Comparison of ENCODE assay signal across 8 cellular contexts in genomic region chr10:71218046-71218832, GRCh38. TPM values are rescaled to one million over a fixed set of nuclear protein-coding genes. Genes with fewer than 3 reads are reported as not detected.
DNase-seq lines count a peak whose midpoint lies in the region; ATAC-seq and TF ChIP-seq lines count a peak whose summit lies in the region.
"Had no signal": no experiment of that assay in that cellular context is flagged by ENCODE, and none has a peak within 500 bp of the region (broad histone marks: within the 10 kb centered on the region; RNA-seq: fewer than 3 reads in every experiment).

No MANE protein-coding gene starts in this region.

- 100% methylated on average over 1 of the region's 5 CpGs for WGBS in iPS DF 6.9 (ENCODE audit: insufficient coverage, insufficient read length)

- H3K36me3 Mint-ChIP-seq in activated T-helper 17 cell treated with anti-CD3 and anti-CD28 coated beads, Interleukin-2, amount 50 U/mL, for 72 hours (ENCODE audit: low read depth), result no peaks in the 10 kb centered on the region
- peaks cover 6% of the 10 kb centered on the region for H3K36me3 Mint-ChIP-seq in stimulated activated effector memory CD8-positive, alpha-beta T cell treated with anti-CD3 and anti-CD28 coated beads, Interleukin-12 subunit alpha, Interleukin-12 subunit beta, amount 100 ng/mL, for 72 hours

- H3K27ac ChIP-seq in HEK293 (ENCODE audit: extremely low read depth, low read depth, low read length) (peak overlapping the region; percentile 82; the same call in 1 of the 2 replicates), iPS DF 6.9 (ENCODE audit: low read length) (no peak overlapping the region)

- no peaks in the 10 kb centered on the region for H3K9me3 Mint-ChIP-seq in activated T-helper 17 cell treated with anti-CD3 and anti-CD28 coated beads, Interleukin-2, amount 50 U/mL, for 72 hours
- H3K9me3 Mint-ChIP-seq in stimulated activated effector memory CD8-positive, alpha-beta T cell treated with anti-CD3 and anti-CD28 coated beads, Interleukin-12 subunit alpha, Interleukin-12 subunit beta, amount 100 ng/mL, for 72 hours, result no peaks in the 10 kb centered on the region

- H3K27ac Mint-ChIP-seq in activated T-helper 17 cell treated with anti-CD3 and anti-CD28 coated beads, Interleukin-2, amount 50 U/mL, for 72 hours, result no peak overlapping the region
- H3K27ac Mint-ChIP-seq in stimulated activated effector memory CD8-positive, alpha-beta T cell treated with anti-CD3 and anti-CD28 coated beads, Interleukin-12 subunit alpha, Interleukin-12 subunit beta, amount 100 ng/mL, for 72 hours, result no peak overlapping the region

- no peak for DNase-seq in iPS DF 6.9 (ENCODE audit: low read depth, low spot score)
- no peak for DNase-seq in stimulated activated effector memory CD8-positive, alpha-beta T cell treated with anti-CD3 and anti-CD28 coated beads, Interleukin-12 subunit alpha, Interleukin-12 subunit beta, amount 100 ng/mL, for 72 hours (ENCODE audit: low spot score in 2 of 2)
- DNase-seq in activated effector memory CD4-positive, alpha-beta T cell treated with anti-CD3 and anti-CD28 coated beads, Interleukin-2, amount 50 U/mL, for 16 hours, result no peak

- CTCF ChIA-PET in HEK293 (lab: Yijun Ruan, JAX), result interaction anchor here (0.7 to 1.9 kb wide), 3 partner anchors 52 to 122 kb away, joined by 3 to 7 read pairs (median 3); no protein-coding TSS in a partner anchor

- peak; percentile 50 for TF ChIP-seq CTCF in HEK293 (tag by site-specific recombination; IDR thresholded peaks at IDR 0.05)

- H3K4me1 ChIP-seq in HEK293 (ENCODE audit: control insufficient read depth, insufficient read depth, low read length) (peaks cover 29% of the 10 kb centered on the region), iPS DF 6.9 (ENCODE audit: control insufficient read depth, insufficient read depth, low read length) (peaks cover 18% of the 10 kb centered on the region)

- H3K36me3 ChIP-seq in HEK293 (ENCODE audit: control insufficient read depth in 2 of 2, insufficient read depth in 1 of 2, low read length in 2 of 2) (peaks cover 0 to 10% of the 10 kb centered on the region in 2 experiments; a peak in 1 of 3 replicates), iPS DF 6.9 (ENCODE audit: control insufficient read depth, insufficient read depth, low read length) (no peaks in the 10 kb centered on the region)
- H3K36me3 ChIP-seq: tibial nerve had no signal

- ATAC-seq in activated T-helper 17 cell treated with anti-CD3 and anti-CD28 coated beads, Interleukin-2, amount 50 U/mL, for 72 hours (replicated peaks), result no peak
- peak; percentile 2 for ATAC-seq in stimulated activated effector memory CD8-positive, alpha-beta T cell treated with anti-CD3 and anti-CD28 coated beads, Interleukin-12 subunit alpha, Interleukin-12 subunit beta, amount 100 ng/mL, for 72 hours
- ATAC-seq in GM19452 (IDR thresholded peaks at IDR 0.05; ENCODE audit: unreplicated experiment), result no peak
- no peak for ATAC-seq in HG03196 (IDR thresholded peaks at IDR 0.05; ENCODE audit: unreplicated experiment)

- 0 out of 2 replicates have a peak, but pooled peaks cover 2% of the 10 kb centered on the region for H3K27me3 ChIP-seq in iPS DF 6.9 (ENCODE audit: control insufficient read depth, insufficient read depth, low read length)
- H3K27me3 ChIP-seq: tibial nerve had no signal

- no peaks in the 10 kb centered on the region for H3K9me3 ChIP-seq in HEK293 (ENCODE audit: control insufficient read depth, insufficient read depth, low read depth, low read length)
- no peaks in the 10 kb centered on the region for H3K9me3 ChIP-seq in iPS DF 6.9 (ENCODE audit: control insufficient read depth, insufficient read depth, low read length)
- H3K9me3 ChIP-seq: tibial nerve had no signal

- POLR2A ChIA-PET in HEK293 (lab: Yijun Ruan, JAX), result interaction anchor here (0.6 to 1.9 kb wide), 2 partner anchors 18 to 1072 kb away, joined by 4 to 5 read pairs; partner anchors contain the start of gene TYSND1

- peak overlapping the region; percentile 48 for H3K4me3 Mint-ChIP-seq in activated T-helper 17 cell treated with anti-CD3 and anti-CD28 coated beads, Interleukin-2, amount 50 U/mL, for 72 hours
- peak overlapping the region; percentile 63 for H3K4me3 Mint-ChIP-seq in stimulated activated effector memory CD8-positive, alpha-beta T cell treated with anti-CD3 and anti-CD28 coated beads, Interleukin-12 subunit alpha, Interleukin-12 subunit beta, amount 100 ng/mL, for 72 hours

- peak overlapping the region; percentile 33 for H3K4me3 ChIP-seq in HEK293 (ENCODE audit: low read depth, low read length)
- peak overlapping the region; percentile 58; the same call in 1 of the 2 replicates for H3K4me3 ChIP-seq in iPS DF 6.9 (ENCODE audit: low read length)

- no peaks in the 10 kb centered on the region for H3K4me1 Mint-ChIP-seq in activated T-helper 17 cell treated with anti-CD3 and anti-CD28 coated beads, Interleukin-2, amount 50 U/mL, for 72 hours
- peaks cover 13% of the 10 kb centered on the region for H3K4me1 Mint-ChIP-seq in stimulated activated effector memory CD8-positive, alpha-beta T cell treated with anti-CD3 and anti-CD28 coated beads, Interleukin-12 subunit alpha, Interleukin-12 subunit beta, amount 100 ng/mL, for 72 hours

- H3K27me3 Mint-ChIP-seq in activated T-helper 17 cell treated with anti-CD3 and anti-CD28 coated beads, Interleukin-2, amount 50 U/mL, for 72 hours, result peaks cover 32% of the 10 kb centered on the region

TF ChIP-seq in HEK293, 187 proteins besides CTCF, POLR2A, EP300 and RAD21 (continues in another document):
- TF ChIP-seq ZFHX2 (tag by site-specific recombination; conservative IDR thresholded peaks at IDR 0.05), result peak; percentile 100
- TF ChIP-seq ZNF404 (tag by site-specific recombination; IDR thresholded peaks at IDR 0.05), result no peak
- TF ChIP-seq KLF10 (tag by site-specific recombination; IDR thresholded peaks at IDR 0.05), result peak; percentile 69; the same call in 1 of the 2 replicates
- TF ChIP-seq ZSCAN23 (tag by site-specific recombination; IDR thresholded peaks at IDR 0.05), result peak; percentile 84
- TF ChIP-seq ZNF292 (tag by site-specific recombination; IDR thresholded peaks at IDR 0.05; ENCODE audit: borderline replicate concordance, low read depth), result no peak
- no peak for TF ChIP-seq ZNF423 (tag by site-specific recombination; IDR thresholded peaks at IDR 0.05)
- TF ChIP-seq ZNF121 (tag by site-specific recombination; IDR thresholded peaks at IDR 0.05), result no peak
- TF ChIP-seq ZNF600 (tag by site-specific recombination; IDR thresholded peaks at IDR 0.05), result peak; percentile 93
- TF ChIP-seq ZNF24 (tag by site-specific recombination; IDR thresholded peaks at IDR 0.05), result peak; percentile 92
- TF ChIP-seq OSR2 (tag by site-specific recombination; IDR thresholded peaks at IDR 0.05), result peak; percentile 34; the same call in 1 of the 2 replicates
- peak; percentile 96 for TF ChIP-seq SP7 (tag by site-specific recombination; IDR thresholded peaks at IDR 0.05)
- TF ChIP-seq SP3 (tag by site-specific recombination; IDR thresholded peaks at IDR 0.05), result peak; percentile 90
- no peak for TF ChIP-seq ZSCAN5A (tag by site-specific recombination; IDR thresholded peaks at IDR 0.05)
- TF ChIP-seq ZFP37 (tag by site-specific recombination; IDR thresholded peaks at IDR 0.05), result 0 out of 2 replicates have a peak, but pooled peaks have one; percentile 58
- TF ChIP-seq ZNF558 (tag by site-specific recombination; IDR thresholded peaks at IDR 0.05), result no peak; the same call in 1 of the 2 replicates
- TF ChIP-seq SCRT1 (tag by site-specific recombination; IDR thresholded peaks at IDR 0.05; ENCODE audit: borderline replicate concordance), result peak; percentile 94
- peak; percentile 16; the same call in 1 of the 2 replicates for TF ChIP-seq GFI1B (tag by site-specific recombination; IDR thresholded peaks at IDR 0.05)
- no peak for TF ChIP-seq ZNF48 (tag by site-specific recombination; IDR thresholded peaks at IDR 0.05)
- no peak for TF ChIP-seq ZNF664 (tag by site-specific recombination; IDR thresholded peaks at IDR 0.05)
- peak; percentile 100 for TF ChIP-seq KLF1 (tag by site-specific recombination; IDR thresholded peaks at IDR 0.05)
- TF ChIP-seq ZNF280D (tag by site-specific recombination; IDR thresholded peaks at IDR 0.05), result no peak

RNA-seq across cellular contexts. Expression of gene UNC5B, which starts 5.9 kb away (rescaled TPM):
- under 1 TPM in 1 of 2 donors, not detected in 1; 0.04 TPM for total RNA-seq in activated T-helper 17 cell treated with anti-CD3 and anti-CD28 coated beads, Interleukin-2, amount 50 U/mL, for 72 hours
